In the genomic region with DNA sequence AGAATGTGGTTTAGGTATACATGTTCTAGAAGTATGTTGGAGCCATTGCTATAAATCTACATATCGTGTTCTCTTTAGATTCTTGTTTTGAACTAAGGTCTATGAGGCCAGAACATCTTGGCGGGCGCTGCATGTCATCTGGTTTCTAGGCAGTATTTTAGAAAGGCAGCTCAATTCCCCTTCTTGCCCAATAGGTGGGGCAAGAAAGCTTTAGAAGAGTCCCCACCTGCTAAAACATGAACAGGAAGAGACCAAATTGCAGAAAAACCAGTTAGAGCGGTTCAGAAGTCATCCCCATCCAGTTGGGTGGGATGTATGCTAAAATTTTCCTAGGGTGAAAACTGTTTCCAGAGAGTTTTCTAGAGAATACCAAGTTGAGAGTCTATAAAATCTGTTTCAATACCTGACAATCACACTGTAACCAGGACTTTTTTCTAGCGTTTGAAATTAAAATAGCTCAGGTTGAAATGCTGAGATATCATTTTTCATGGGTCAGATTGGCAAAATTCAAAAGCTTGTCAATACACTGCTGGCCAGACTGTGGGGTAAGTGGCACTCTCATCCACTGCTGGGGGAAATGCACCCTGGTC, we compare ENCODE assay signal across 8 cellular contexts. TPM values are rescaled to one million over a fixed set of nuclear protein-coding genes. Genes with fewer than 3 reads are reported as not detected.
DNase-seq lines count a peak whose midpoint lies in the region; TF ChIP-seq lines count a peak whose summit lies in the region.

No MANE protein-coding gene starts in this region.

- H3K9me3 ChIP-seq in HEK293 (ENCODE audit: control insufficient read depth, insufficient read depth, low read depth, low read length): no peaks in the 10 kb centered on the region

- no peak for TF ChIP-seq POLR2A in lower leg skin (IDR thresholded peaks at IDR 0.05)

- DNase-seq in ACHN (peak; percentile 40), ELR (ENCODE audit: low read depth) (peak; percentile 60), NCI-H2081 (lab: John Stamatoyannopoulos, UW) (peak; percentile 58 to 73), foreskin fibroblast (peak in 1 of 2 donors; percentile 64), putamen (ENCODE audit: low spot score) (peak; percentile 38), lower leg skin (ENCODE audit: low spot score in 2 of 2) (no peak)

- in situ Hi-C loops in ACHN (cut with HindIII; ENCODE audit: low pct_ligation_motif_present, low pct_unique_long_range_greater_than_20kb, low sequenced_read_pairs): no loop called here

- H3K36me3 ChIP-seq in HEK293 (ENCODE audit: control insufficient read depth in 2 of 2, insufficient read depth in 1 of 2, low read length in 2 of 2): no peaks in the 10 kb centered on the region; a peak in 1 of 3 replicates

- no peaks in the 10 kb centered on the region; the same call in 1 of the 2 replicates for H3K4me1 ChIP-seq in HEK293 (ENCODE audit: control insufficient read depth, insufficient read depth, low read length)

- POLR2A ChIA-PET in HEK293 (lab: Yijun Ruan, JAX): interaction anchor here (0.5 to 0.6 kb wide), 2 partner anchors 157 to 163 kb away, joined by 3 read pairs; no protein-coding TSS in a partner anchor

- no peak overlapping the region for H3K4me3 ChIP-seq in HEK293 (ENCODE audit: low read depth, low read length)
- no peak overlapping the region for H3K4me3 ChIP-seq in foreskin fibroblast (ENCODE audit: low read depth in 1 of 2, low read length in 2 of 2)
- no peak overlapping the region for H3K4me3 ChIP-seq in lower leg skin (ENCODE audit: low read depth, poor library complexity, severe bottlenecking)

- CTCF ChIA-PET in HEK293 (lab: Yijun Ruan, JAX): interaction anchor here (0.6 to 5.6 kb wide), 35 partner anchors 9 to 631 kb away, joined by 3 to 79 read pairs (median 4); no protein-coding TSS in a partner anchor

- H3K27ac ChIP-seq in HEK293 (ENCODE audit: extremely low read depth, low read depth, low read length) (no peak overlapping the region), VCaP (peak overlapping the region; percentile 57)

- TF ChIP-seq CTCF in HEK293 (tag by site-specific recombination; IDR thresholded peaks at IDR 0.05) (no peak), VCaP (conservative IDR thresholded peaks at IDR 0.05) (peak; percentile 84), foreskin fibroblast (IDR thresholded peaks at IDR 0.05; ENCODE audit: low read depth, low read length) (peak; percentile 58), lower leg skin (IDR thresholded peaks at IDR 0.05) (no peak)

- WGBS in lower leg skin, 2 donors: 13 to 16% methylated on average over 5 of the region's 5 CpGs

- intact Hi-C loops in lower leg skin (cut with DNase I; ENCODE audit: low total_unique reads): loop anchor here (10.0 kb wide), 1 partner anchor 160 kb away; no protein-coding TSS in a partner anchor

TF ChIP-seq in HEK293, 187 proteins besides CTCF, POLR2A, EP300 and RAD21:
- TF ChIP-seq ZFP41 (tag by site-specific recombination; IDR thresholded peaks at IDR 0.05; ENCODE audit: borderline replicate concordance) (no peak), IKZF3 (tag by site-specific recombination; IDR thresholded peaks at IDR 0.05) (no peak), ZNF654 (tag by site-specific recombination; IDR thresholded peaks at IDR 0.05; ENCODE audit: low read depth) (peak; percentile 88), ZNF660 (tag by site-specific recombination; IDR thresholded peaks at IDR 0.05) (0 out of 2 replicates have a peak, but pooled peaks have one; percentile 57)
- TF ChIP-seq, protein P1, sequence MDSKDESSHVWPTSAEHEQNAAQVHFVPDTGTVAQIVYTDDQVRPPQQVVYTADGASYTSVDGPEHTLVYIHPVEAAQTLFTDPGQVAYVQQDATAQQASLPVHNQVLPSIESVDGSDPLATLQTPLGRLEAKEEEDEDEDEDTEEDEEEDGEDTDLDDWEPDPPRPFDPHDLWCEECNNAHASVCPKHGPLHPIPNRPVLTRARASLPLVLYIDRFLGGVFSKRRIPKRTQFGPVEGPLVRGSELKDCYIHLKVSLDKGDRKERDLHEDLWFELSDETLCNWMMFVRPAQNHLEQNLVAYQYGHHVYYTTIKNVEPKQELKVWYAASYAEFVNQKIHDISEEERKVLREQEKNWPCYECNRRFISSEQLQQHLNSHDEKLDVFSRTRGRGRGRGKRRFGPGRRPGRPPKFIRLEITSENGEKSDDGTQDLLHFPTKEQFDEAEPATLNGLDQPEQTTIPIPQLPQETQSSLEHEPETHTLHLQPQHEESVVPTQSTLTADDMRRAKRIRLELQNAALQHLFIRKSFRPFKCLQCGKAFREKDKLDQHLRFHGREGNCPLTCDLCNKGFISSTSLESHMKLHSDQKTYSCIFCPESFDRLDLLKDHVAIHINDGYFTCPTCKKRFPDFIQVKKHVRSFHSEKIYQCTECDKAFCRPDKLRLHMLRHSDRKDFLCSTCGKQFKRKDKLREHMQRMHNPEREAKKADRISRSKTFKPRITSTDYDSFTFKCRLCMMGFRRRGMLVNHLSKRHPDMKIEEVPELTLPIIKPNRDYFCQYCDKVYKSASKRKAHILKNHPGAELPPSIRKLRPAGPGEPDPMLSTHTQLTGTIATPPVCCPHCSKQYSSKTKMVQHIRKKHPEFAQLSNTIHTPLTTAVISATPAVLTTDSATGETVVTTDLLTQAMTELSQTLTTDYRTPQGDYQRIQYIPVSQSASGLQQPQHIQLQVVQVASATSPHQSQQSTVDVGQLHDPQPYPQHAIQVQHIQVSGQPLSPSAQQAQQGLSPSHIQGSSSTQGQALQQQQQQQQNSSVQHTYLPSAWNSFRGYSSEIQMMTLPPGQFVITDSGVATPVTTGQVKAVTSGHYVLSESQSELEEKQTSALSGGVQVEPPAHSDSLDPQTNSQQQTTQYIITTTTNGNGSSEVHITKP (tag by site-specific recombination; IDR thresholded peaks at IDR 0.05): peak; percentile 68
TF ChIP-seq in HEK293: peak in this region for 3.

RNA-seq across cellular contexts. Expression of a gene that starts 17.5 kb away (rescaled TPM):
- 10 to 100 TPM; 10.7 to 21.5 (median 15.5) TPM for total RNA-seq in lower leg skin

Comparison
In these comparisons a context has a peak if more than half of its experiments do, and no peak if none do; other contexts are left out.
1. DNase-seq: peak in ACHN (single experiment), ELR (single experiment), NCI-H2081 (2 of 2) and putamen (single experiment); none in lower leg skin (0 of 2).
2. CTCF ChIP-seq: peak in VCaP (single experiment) and foreskin fibroblast (single experiment); none in HEK293 (single experiment) and lower leg skin (0 of 3).